ENCODE assay signal across 8 cellular contexts in the genomic region with DNA sequence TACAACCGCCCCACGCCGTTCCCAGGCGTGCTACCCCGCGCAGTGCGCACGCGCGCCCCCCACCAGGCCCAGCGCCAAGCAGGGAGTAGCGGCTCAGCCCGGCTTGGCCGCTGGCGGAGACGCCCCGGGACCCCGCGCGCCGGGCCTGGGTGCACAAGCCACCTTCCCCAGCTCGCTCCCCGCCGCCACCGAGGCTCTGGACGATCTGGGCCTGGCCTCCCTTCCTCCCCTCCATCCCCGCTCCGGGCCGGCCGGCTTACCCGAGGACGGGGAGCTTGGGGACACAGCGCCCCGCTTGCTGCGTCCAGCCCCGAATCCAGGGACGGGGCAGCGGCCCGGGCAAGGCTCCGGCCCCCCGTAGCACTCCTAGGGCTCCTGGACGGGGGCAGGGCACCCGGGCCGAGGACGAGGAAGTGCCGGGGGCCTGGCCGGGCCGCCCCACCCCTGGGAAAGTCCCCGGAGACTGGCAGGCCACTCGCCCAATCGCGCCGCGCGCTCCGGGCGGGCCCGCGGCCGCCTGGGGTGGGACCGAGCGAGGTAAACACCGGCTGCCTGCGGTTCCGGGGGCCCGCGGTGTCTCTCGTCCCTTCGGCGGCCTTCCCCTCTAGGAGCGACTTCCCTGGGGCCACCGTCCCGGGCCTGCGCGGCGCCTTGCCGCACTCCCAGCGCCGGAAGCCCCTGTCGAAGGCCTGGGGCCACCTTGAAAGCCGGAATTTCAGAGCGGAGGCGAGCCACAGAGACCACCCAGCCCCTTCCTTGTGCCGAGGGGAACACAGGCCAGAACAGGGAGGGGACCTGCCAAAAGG. TPM values are rescaled to one million over a fixed set of nuclear protein-coding genes. Genes with fewer than 3 reads are reported as not detected.
A peak's percentile ranks its signal among the peaks of the same experiment; 100 is the strongest.
DNase-seq lines count a peak whose midpoint lies in the region; ATAC-seq and TF ChIP-seq lines count a peak whose summit lies in the region.

A gene with protein sequence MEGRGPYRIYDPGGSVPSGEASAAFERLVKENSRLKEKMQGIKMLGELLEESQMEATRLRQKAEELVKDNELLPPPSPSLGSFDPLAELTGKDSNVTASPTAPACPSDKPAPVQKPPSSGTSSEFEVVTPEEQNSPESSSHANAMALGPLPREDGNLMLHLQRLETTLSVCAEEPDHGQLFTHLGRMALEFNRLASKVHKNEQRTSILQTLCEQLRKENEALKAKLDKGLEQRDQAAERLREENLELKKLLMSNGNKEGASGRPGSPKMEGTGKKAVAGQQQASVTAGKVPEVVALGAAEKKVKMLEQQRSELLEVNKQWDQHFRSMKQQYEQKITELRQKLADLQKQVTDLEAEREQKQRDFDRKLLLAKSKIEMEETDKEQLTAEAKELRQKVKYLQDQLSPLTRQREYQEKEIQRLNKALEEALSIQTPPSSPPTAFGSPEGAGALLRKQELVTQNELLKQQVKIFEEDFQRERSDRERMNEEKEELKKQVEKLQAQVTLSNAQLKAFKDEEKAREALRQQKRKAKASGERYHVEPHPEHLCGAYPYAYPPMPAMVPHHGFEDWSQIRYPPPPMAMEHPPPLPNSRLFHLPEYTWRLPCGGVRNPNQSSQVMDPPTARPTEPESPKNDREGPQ (minus strand): TSS at position 415 of the 806 bp plus-strand sequence. CDS start 15,939 bp downstream, outside the sequence.

- H3K27ac Mint-ChIP-seq in CD8-positive, alpha-beta T cell = peak within 1 kb of the TSS; percentile 95

- no peaks in the 10 kb centered on the region for H3K36me3 ChIP-seq in CD8-positive, alpha-beta T cell (ENCODE audit: insufficient read depth, low read length)

- TF ChIP-seq CTCF in CD8-positive, alpha-beta T cell (IDR thresholded peaks at IDR 0.05) = no peak

- H3K9me3 Mint-ChIP-seq in CD8-positive, alpha-beta T cell = no peaks in the 10 kb centered on the region

- peaks cover 56% of the 10 kb centered on the region for H3K4me1 ChIP-seq in CD8-positive, alpha-beta T cell (ENCODE audit: insufficient read depth, low read length)

- H3K27me3 ChIP-seq in CD8-positive, alpha-beta T cell (ENCODE audit: insufficient read depth, low read length) = no peaks in the 10 kb centered on the region

- H3K27ac ChIP-seq in CD8-positive, alpha-beta T cell (ENCODE audit: low read depth, low read length) = peak within 1 kb of the TSS; percentile 70

- no peaks in the 10 kb centered on the region for H3K9me3 ChIP-seq in CD8-positive, alpha-beta T cell (ENCODE audit: low read length)

- peaks cover 80% of the 10 kb centered on the region for H3K4me1 Mint-ChIP-seq in CD8-positive, alpha-beta T cell (ENCODE audit: low read depth)

- no peaks in the 10 kb centered on the region for H3K27me3 Mint-ChIP-seq in CD8-positive, alpha-beta T cell (ENCODE audit: low read depth)

- intact Hi-C loops in CD8-positive, alpha-beta T cell (cut with DNase I, micrococcal nuclease) = loop anchor here (1.0 to 5.0 kb wide), 15 partner anchors 14 to 1079 kb away; a partner anchor contains a TSS

- CTCF ChIA-PET in CD8-positive, alpha-beta T cell (lab: Charles Lee) = interaction anchor here (0.7 to 13.5 kb wide), 9 partner anchors 9 to 84 kb away, joined by 3 to 121 read pairs (median 4); no protein-coding TSS in a partner anchor

- POLR2A ChIA-PET in CD8-positive, alpha-beta T cell (lab: Charles Lee) = interaction anchor here (0.7 to 2.4 kb wide), 6 partner anchors 9 to 691 kb away, joined by 3 to 13 read pairs (median 4); a partner anchor contains a TSS

- H3K4me3 ChIP-seq in CD8-positive, alpha-beta T cell (ENCODE audit: low read depth, low read length) = peak within 1 kb of the TSS; percentile 76

- H3K4me3 Mint-ChIP-seq in CD8-positive, alpha-beta T cell = peak within 1 kb of the TSS; percentile 93

- peak; percentile 87 to 97 (median 94) for DNase-seq in CD8-positive, alpha-beta T cell
- peak; percentile 86 to 97 for DNase-seq in NOMO-1 (lab: John Stamatoyannopoulos, UW; ENCODE audit: unreplicated experiment in 2 of 2)
- peak; percentile 99 for DNase-seq in activated CD8-positive, alpha-beta memory T cell treated with anti-CD3 and anti-CD28 coated beads for 24 hours
- peak; percentile 89 for DNase-seq in effector CD8-positive, alpha-beta T cell (lab: John Stamatoyannopoulos, UW)
- peak; percentile 94 for DNase-seq in medulla oblongata (ENCODE audit: extremely low spot score)
- DNase-seq in stimulated activated CD8-positive, alpha-beta memory T cell treated with anti-CD3 and anti-CD28 coated beads, Interleukin-12 subunit alpha, Interleukin-12 subunit beta, amount 100 ng/mL, for 1 hour (ENCODE audit: low read depth) = peak; percentile 88

- ATAC-seq in CD8-positive, alpha-beta T cell = peak; percentile 84
- ATAC-seq in GM19397 (IDR thresholded peaks at IDR 0.05; ENCODE audit: unreplicated experiment) = peak; percentile 77
- ATAC-seq in HG03558 (IDR thresholded peaks at IDR 0.05; ENCODE audit: extremely low read depth, unreplicated experiment) = peak; percentile 44

- H3K36me3 Mint-ChIP-seq in CD8-positive, alpha-beta T cell = peaks cover 33% of the 10 kb centered on the region

RNA-seq across cellular contexts. Expression of the gene that starts here (rescaled TPM):
- 100 to 1,000 TPM; 133 to 134 TPM for total RNA-seq in CD8-positive, alpha-beta T cell

Comparison
In these comparisons a context has a peak if more than half of its experiments do, and no peak if none do; other contexts are left out.
1. Peak in every context shown above with its lines: DNase-seq, ATAC-seq, H3K4me3 ChIP-seq and H3K27ac ChIP-seq.